Comparison of ENCODE assay signal across 25 cellular contexts in genomic region chr18:9758624-9759075, GRCh38. TPM values are rescaled to one million over a fixed set of nuclear protein-coding genes. Genes with fewer than 3 reads are reported as not detected.
DNase-seq lines count a peak whose midpoint lies in the region; ATAC-seq, FAIRE-seq and TF ChIP-seq lines count a peak whose summit lies in the region.
"Had no signal": no experiment of that assay in that cellular context is flagged by ENCODE, and none has a peak within 500 bp of the region (broad histone marks: within the 10 kb centered on the region; RNA-seq: fewer than 3 reads in every experiment).

No MANE protein-coding gene starts in this region.

- FAIRE-seq in A549 (lab: Jason Lieb, UNC) = no peak

- no peak overlapping the region for H3K4me3 ChIP-seq in A549
- H3K4me3 ChIP-seq: esophagus squamous epithelium had no signal

- intact Hi-C loops in dendritic cell treated with granulocyte-macrophage colony-stimulating factor and Interleukin-4, amounts not matched to agents 40 ng/mL and 50 ng/mL, for 4 days (cut with micrococcal nuclease) = no loop called here
- intact Hi-C loops in natural killer cell (cut with micrococcal nuclease) = no loop called here

- no peak overlapping the region for H3K4me2 ChIP-seq in A549

- no peak for TF ChIP-seq POLR2A in A549 (IDR thresholded peaks at IDR 0.05; ENCODE audit: low read length)

- 96% methylated on average over 8 of the region's 8 CpGs for WGBS in A549 (ENCODE audit: missing lambda C conversion rate)

- H3K9me3 Mint-ChIP-seq in dendritic cell treated with granulocyte-macrophage colony-stimulating factor and Interleukin-4, amounts not matched to agents 40 ng/mL and 50 ng/mL, for 4 days = no peaks in the 10 kb centered on the region
- H3K9me3 Mint-ChIP-seq in natural killer cell = no peaks in the 10 kb centered on the region
- H3K9me3 Mint-ChIP-seq: activated CD4-positive, alpha-beta memory T cell treated with anti-CD3 and anti-CD28 coated beads for 36 hours had no signal

- DNase-seq in A549 (ENCODE audit: low read depth in 1 of 2, low spot score in 1 of 2) = no peak
- no peak for DNase-seq in natural killer cell
- DNase-seq in SHP77 treated with DMSO at 0.1 percent for 48 hours (lab: John Stamatoyannopoulos, UW) = no peak
- DNase-seq in NCI-H226 = no peak
- DNase-seq in mesenteric fat pad (ENCODE audit: low spot score) = no peak
- no peak for DNase-seq in amniotic stem cell (lab: John Stamatoyannopoulos, UW)
- DNase-seq: activated CD4-positive, alpha-beta memory T cell treated with anti-CD3 and anti-CD28 coated beads for 36 hours; activated gamma-delta T cell; Caco-2; central memory CD4-positive, alpha-beta T cell; esophagus squamous epithelium; naive thymus-derived CD8-positive, alpha-beta T cell; NCI-H1436; NCI-H2171 treated with DMSO at 0.1 percent for 48 hours; NCI-H69; Right ventricle myocardium superior; stimulated activated CD4-positive, alpha-beta T cell treated with anti-CD3 and anti-CD28 coated beads, Interleukin-2, amount 100 ng/mL, for 24 hours; stimulated activated naive CD4-positive, alpha-beta T cell had no signal

- ATAC-seq in A549 (no peak), natural killer cell (peak in 2 of 3 donors; percentile 57 to 80)
- ATAC-seq: naive thymus-derived CD8-positive, alpha-beta T cell; WTC11 had no signal

- no peak for TF ChIP-seq RAD21 in A549 (conservative IDR thresholded peaks at IDR 0.05 in 1 of 2, IDR thresholded peaks at IDR 0.05 in 1 of 2)

- CTCF ChIA-PET in A549 (lab: Yijun Ruan, JAX) = no interaction called here

- peak overlapping the region; percentile 22 to 75; a peak in 4 of 6 replicates for H3K27ac ChIP-seq in A549
- H3K27ac ChIP-seq: esophagus squamous epithelium had no signal

- H3K9me3 ChIP-seq in A549 = 0 out of 3 replicates have a peak, but pooled peaks cover 7% of the 10 kb centered on the region
- H3K9me3 ChIP-seq: Caco-2, esophagus squamous epithelium had no signal

- peaks cover 46% of the 10 kb centered on the region for H3K36me3 Mint-ChIP-seq in dendritic cell treated with granulocyte-macrophage colony-stimulating factor and Interleukin-4, amounts not matched to agents 40 ng/mL and 50 ng/mL, for 4 days (ENCODE audit: low read depth)
- no peaks in the 10 kb centered on the region for H3K36me3 Mint-ChIP-seq in natural killer cell
- H3K36me3 Mint-ChIP-seq: activated CD4-positive, alpha-beta memory T cell treated with anti-CD3 and anti-CD28 coated beads for 36 hours; naive thymus-derived CD8-positive, alpha-beta T cell; type B pancreatic cell had no signal

- H3K4me1 ChIP-seq in A549 = peaks cover 32% of the 10 kb centered on the region; the same call in 2 of the 3 replicates
- H3K4me1 ChIP-seq: Caco-2 had no signal

- H3K27me3 Mint-ChIP-seq in dendritic cell treated with granulocyte-macrophage colony-stimulating factor and Interleukin-4, amounts not matched to agents 40 ng/mL and 50 ng/mL, for 4 days = no peaks in the 10 kb centered on the region
- peaks cover 0 to 11% of the 10 kb centered on the region in 2 donors for H3K27me3 Mint-ChIP-seq in natural killer cell (ENCODE audit: low read depth in 2 of 2)
- H3K27me3 Mint-ChIP-seq: B cell, memory B cell, progenitor cell of endocrine pancreas had no signal

- peak overlapping the region; percentile 7 for H3K4me3 Mint-ChIP-seq in dendritic cell treated with granulocyte-macrophage colony-stimulating factor and Interleukin-4, amounts not matched to agents 40 ng/mL and 50 ng/mL, for 4 days
- no peak overlapping the region for H3K4me3 Mint-ChIP-seq in natural killer cell
- H3K4me3 Mint-ChIP-seq: activated CD4-positive, alpha-beta memory T cell treated with anti-CD3 and anti-CD28 coated beads for 36 hours; B cell; memory B cell; naive thymus-derived CD8-positive, alpha-beta T cell; type B pancreatic cell; WTC11 had no signal

- POLR2A ChIA-PET in A549 (lab: Yijun Ruan, JAX) = no interaction called here

- peaks cover 91% of the 10 kb centered on the region for H3K4me1 Mint-ChIP-seq in dendritic cell treated with granulocyte-macrophage colony-stimulating factor and Interleukin-4, amounts not matched to agents 40 ng/mL and 50 ng/mL, for 4 days (ENCODE audit: low read depth)
- peaks cover 8 to 11% of the 10 kb centered on the region in 2 donors for H3K4me1 Mint-ChIP-seq in natural killer cell

- no peak for TF ChIP-seq EP300 in A549 (IDR thresholded peaks at IDR 0.05)

- H3K27ac Mint-ChIP-seq in dendritic cell treated with granulocyte-macrophage colony-stimulating factor and Interleukin-4, amounts not matched to agents 40 ng/mL and 50 ng/mL, for 4 days = peak overlapping the region; percentile 97
- no peak overlapping the region for H3K27ac Mint-ChIP-seq in natural killer cell
- H3K27ac Mint-ChIP-seq: activated CD4-positive, alpha-beta memory T cell treated with anti-CD3 and anti-CD28 coated beads for 36 hours; B cell; memory B cell; naive thymus-derived CD8-positive, alpha-beta T cell; progenitor cell of endocrine pancreas; type B pancreatic cell had no signal

- no peak for TF ChIP-seq CTCF in A549 (IDR thresholded peaks at IDR 0.05)
- TF ChIP-seq CTCF in natural killer cell (IDR thresholded peaks at IDR 0.05) = no peak

TF ChIP-seq in A549, 52 proteins besides CTCF, POLR2A, EP300 and RAD21:
- TF ChIP-seq TFCP2L1 (CRISPR knock-in tag; IDR thresholded peaks at IDR 0.05) (no peak), RCOR1 (IDR thresholded peaks at IDR 0.05; ENCODE audit: low read depth, low read length) (no peak), RFX5 (IDR thresholded peaks at IDR 0.05) (no peak), MAFK (IDR thresholded peaks at IDR 0.05; ENCODE audit: partially characterized antibody) (no peak), HOXB13 (CRISPR knock-in tag; IDR thresholded peaks at IDR 0.05; ENCODE audit: low read depth) (no peak), CEBPB (IDR thresholded peaks at IDR 0.05) (no peak), CHD4 (IDR thresholded peaks at IDR 0.05; ENCODE audit: borderline replicate concordance) (no peak)

TF ChIP-seq in PFSK-1, 5 proteins besides CTCF, POLR2A, EP300 and RAD21:
- peak; percentile 5 for TF ChIP-seq FOXP2 (optimal IDR thresholded peaks at IDR 0.05; ENCODE audit: borderline replicate concordance, extremely low read depth, extremely low read length, insufficient read depth)
- TF ChIP-seq, protein P1, sequence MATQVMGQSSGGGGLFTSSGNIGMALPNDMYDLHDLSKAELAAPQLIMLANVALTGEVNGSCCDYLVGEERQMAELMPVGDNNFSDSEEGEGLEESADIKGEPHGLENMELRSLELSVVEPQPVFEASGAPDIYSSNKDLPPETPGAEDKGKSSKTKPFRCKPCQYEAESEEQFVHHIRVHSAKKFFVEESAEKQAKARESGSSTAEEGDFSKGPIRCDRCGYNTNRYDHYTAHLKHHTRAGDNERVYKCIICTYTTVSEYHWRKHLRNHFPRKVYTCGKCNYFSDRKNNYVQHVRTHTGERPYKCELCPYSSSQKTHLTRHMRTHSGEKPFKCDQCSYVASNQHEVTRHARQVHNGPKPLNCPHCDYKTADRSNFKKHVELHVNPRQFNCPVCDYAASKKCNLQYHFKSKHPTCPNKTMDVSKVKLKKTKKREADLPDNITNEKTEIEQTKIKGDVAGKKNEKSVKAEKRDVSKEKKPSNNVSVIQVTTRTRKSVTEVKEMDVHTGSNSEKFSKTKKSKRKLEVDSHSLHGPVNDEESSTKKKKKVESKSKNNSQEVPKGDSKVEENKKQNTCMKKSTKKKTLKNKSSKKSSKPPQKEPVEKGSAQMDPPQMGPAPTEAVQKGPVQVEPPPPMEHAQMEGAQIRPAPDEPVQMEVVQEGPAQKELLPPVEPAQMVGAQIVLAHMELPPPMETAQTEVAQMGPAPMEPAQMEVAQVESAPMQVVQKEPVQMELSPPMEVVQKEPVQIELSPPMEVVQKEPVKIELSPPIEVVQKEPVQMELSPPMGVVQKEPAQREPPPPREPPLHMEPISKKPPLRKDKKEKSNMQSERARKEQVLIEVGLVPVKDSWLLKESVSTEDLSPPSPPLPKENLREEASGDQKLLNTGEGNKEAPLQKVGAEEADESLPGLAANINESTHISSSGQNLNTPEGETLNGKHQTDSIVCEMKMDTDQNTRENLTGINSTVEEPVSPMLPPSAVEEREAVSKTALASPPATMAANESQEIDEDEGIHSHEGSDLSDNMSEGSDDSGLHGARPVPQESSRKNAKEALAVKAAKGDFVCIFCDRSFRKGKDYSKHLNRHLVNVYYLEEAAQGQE (IDR thresholded peaks at IDR 0.05; ENCODE audit: insufficient read depth in 1 of 2, low read depth in 2 of 2, low read length in 2 of 2) = no peak

RNA-seq across cellular contexts. Expression of gene RAB31, which starts 50.5 kb away (rescaled TPM):
- polyA plus RNA-seq in A549 (2011; rRNA removed) = 46.3 and 49.1 TPM in 2 replicates
- 11.2 and 13.8 TPM in 2 replicates for polyA plus RNA-seq in A549 (2012; cell fraction: cytosol; rRNA removed)
- 11.4 and 19.0 TPM in 2 replicates for polyA plus RNA-seq in A549 (2012; cell fraction: nucleus; rRNA removed)
- 16.9 to 20.5 TPM (median 18.5 TPM) in 3 replicates for polyA plus RNA-seq in A549 (2017; fragmentation: RNase III; extraction: RNeasy Plus Mini Kit Qiagen cat#74134 plus additional on column Dnase treatment)
- 25.2 and 33.0 TPM in 2 replicates for polyA minus RNA-seq in A549 (2011; rRNA and poly(A)+ RNA removed)
- polyA plus RNA-seq in PFSK-1 (2012; ENCODE audit: insufficient read length, low read depth) = 53.2 TPM
- 10 to 100 TPM in 1 of 3 donors, 1 to 10 TPM in 2; 5.3 to 26.1 (median 9.9) TPM for total RNA-seq in natural killer cell
- total RNA-seq in mesenteric fat pad = 80.7 TPM

Comparison
In these comparisons a context has a peak if more than half of its experiments do, and no peak if none do; other contexts are left out.
1. ATAC-seq: peak in natural killer cell (2 of 3); none in A549 (0 of 2).